Comparison of ENCODE assay signal across 10 cellular contexts in the genomic region with DNA sequence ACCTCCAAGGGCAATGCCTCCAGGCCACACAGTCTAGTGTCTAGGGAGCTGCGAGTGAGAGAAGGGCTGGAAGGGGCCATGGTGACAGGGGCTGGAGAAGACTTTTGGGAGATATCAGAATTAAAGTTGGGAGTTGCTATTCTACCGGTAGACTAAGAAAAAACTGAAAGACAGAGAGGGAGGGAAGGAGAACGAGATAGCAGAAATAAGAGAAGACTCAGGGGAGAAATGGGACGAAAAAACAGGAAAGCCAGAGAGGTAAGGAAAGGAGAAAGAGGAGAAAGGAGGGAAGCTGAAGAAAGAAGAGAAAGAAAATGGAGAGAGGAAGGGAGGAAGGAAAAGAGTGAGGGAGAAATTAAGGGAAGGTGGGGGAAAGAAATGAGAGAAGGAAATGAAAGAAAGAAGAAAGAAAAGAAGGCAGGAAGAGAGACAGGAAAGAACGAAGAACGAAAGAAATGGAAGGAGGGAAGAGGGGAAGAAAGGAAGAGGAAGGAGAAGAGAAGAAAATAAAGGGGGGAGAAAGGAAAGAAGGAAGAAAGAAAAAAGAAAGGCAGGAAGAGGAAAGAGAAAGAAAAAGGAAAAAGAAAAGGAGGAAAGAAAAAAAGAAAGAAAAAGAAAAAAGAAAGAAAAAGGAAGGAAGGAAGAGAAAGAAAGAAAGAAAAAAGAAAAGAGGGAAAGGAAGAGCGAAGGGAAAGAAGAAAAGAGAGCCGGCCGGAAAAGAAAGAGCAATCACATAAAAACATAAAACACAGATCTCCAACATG. TPM values are rescaled to one million over a fixed set of nuclear protein-coding genes. Genes with fewer than 3 reads are reported as not detected.
A peak's percentile ranks its signal among the peaks of the same experiment; 100 is the strongest.
DNase-seq lines count a peak whose midpoint lies in the region; ATAC-seq, FAIRE-seq and TF ChIP-seq lines count a peak whose summit lies in the region.
"Had no signal": no experiment of that assay in that cellular context is flagged by ENCODE, and none has a peak within 500 bp of the region (broad histone marks: within the 10 kb centered on the region; RNA-seq: fewer than 3 reads in every experiment).

No MANE protein-coding gene starts in this region.

- H3K4me3 ChIP-seq in AG09309 (ENCODE audit: control insufficient read depth, low read depth, low read length) = peak overlapping the region; percentile 52

- H3K4me1 Mint-ChIP-seq in IgD-negative memory B cell = peaks cover 39 to 48% (median 40%) of the 10 kb centered on the region in 3 donors
- H3K4me1 Mint-ChIP-seq in natural killer cell treated with Interleukin-12 subunit alpha and Interleukin-12 subunit beta and Interleukin-15 and Interleukin-18, amount 100 ng/mL, for 72 hours (ENCODE audit: low read depth in 2 of 2) = peaks cover 30 to 33% of the 10 kb centered on the region in 2 donors

- no peak for TF ChIP-seq CTCF in AG09309 (IDR thresholded peaks at IDR 0.05; ENCODE audit: control insufficient read depth, insufficient read depth, low read depth, low read length, missing control alignments)
- no peak for TF ChIP-seq CTCF in D721Med (IDR thresholded peaks at IDR 0.05; ENCODE audit: insufficient read depth, missing control alignments)

- peak overlapping the region; percentile 70 for H3K27ac ChIP-seq in cingulate gyrus (ENCODE audit: low read depth, low read length)

- DNase-seq in AG09309 (ENCODE audit: low read depth) (no peak), NCI-H82 treated with DMSO at 0.1 percent for 48 hours (lab: John Stamatoyannopoulos, UW; ENCODE audit: unreplicated experiment) (no peak), D721Med (ENCODE audit: insufficient read length, low spot score) (no peak)
- DNase-seq in natural killer cell treated with Interleukin-12 subunit alpha and Interleukin-12 subunit beta and Interleukin-15 and Interleukin-18, amount 100 ng/mL, for 72 hours (ENCODE audit: low spot score) = no peak
- no peak for DNase-seq in activated CD4-positive, CD25-positive, alpha-beta regulatory T cell treated with anti-CD3 and anti-CD28 coated beads, Interleukin-2, amount 50 U/mL, for 72 hours
- no peak for DNase-seq in stimulated activated naive CD4-positive, alpha-beta T cell (lab: John Stamatoyannopoulos, UW)

- H3K36me3 Mint-ChIP-seq in IgD-negative memory B cell = peaks cover 5% of the 10 kb centered on the region
- H3K36me3 Mint-ChIP-seq in natural killer cell treated with Interleukin-12 subunit alpha and Interleukin-12 subunit beta and Interleukin-15 and Interleukin-18, amount 100 ng/mL, for 72 hours = peaks cover 9% of the 10 kb centered on the region

- ATAC-seq in natural killer cell treated with Interleukin-12 subunit alpha and Interleukin-12 subunit beta and Interleukin-15 and Interleukin-18, amount 100 ng/mL, for 72 hours = no peak

- peak overlapping the region; percentile 60 to 100 (median 100) for H3K4me3 Mint-ChIP-seq in IgD-negative memory B cell
- peak overlapping the region; percentile 89 for H3K4me3 Mint-ChIP-seq in natural killer cell treated with Interleukin-12 subunit alpha and Interleukin-12 subunit beta and Interleukin-15 and Interleukin-18, amount 100 ng/mL, for 72 hours

- H3K27ac Mint-ChIP-seq in IgD-negative memory B cell = peak overlapping the region; percentile 87 to 100 (median 98)
- H3K27ac Mint-ChIP-seq in natural killer cell treated with Interleukin-12 subunit alpha and Interleukin-12 subunit beta and Interleukin-15 and Interleukin-18, amount 100 ng/mL, for 72 hours = peak overlapping the region; percentile 6 to 33

- H3K27me3 Mint-ChIP-seq in IgD-negative memory B cell = peaks cover 2% of the 10 kb centered on the region
- H3K27me3 Mint-ChIP-seq in natural killer cell treated with Interleukin-12 subunit alpha and Interleukin-12 subunit beta and Interleukin-15 and Interleukin-18, amount 100 ng/mL, for 72 hours = peaks cover 60 to 77% of the 10 kb centered on the region in 2 donors

- FAIRE-seq in D721Med (lab: Jason Lieb, UNC) = no peak
- FAIRE-seq: islet of Langerhans, RCC 7860 had no signal

- no peaks in the 10 kb centered on the region for H3K9me3 Mint-ChIP-seq in IgD-negative memory B cell
- no peaks in the 10 kb centered on the region for H3K9me3 Mint-ChIP-seq in natural killer cell treated with Interleukin-12 subunit alpha and Interleukin-12 subunit beta and Interleukin-15 and Interleukin-18, amount 100 ng/mL, for 72 hours

RNA-seq across cellular contexts. Expression of gene EBF1, which starts 1.2 kb away (rescaled TPM):
- 47.0 TPM for polyA plus RNA-seq in IgD-negative memory B cell
- 1 to 10 TPM in 1 of 2 donors, not detected in 1; 1.9 TPM for total RNA-seq in natural killer cell treated with Interleukin-12 subunit alpha and Interleukin-12 subunit beta and Interleukin-15 and Interleukin-18, amount 100 ng/mL, for 72 hours
